ENCODE assay signal across 16 cellular contexts in the genomic region with DNA sequence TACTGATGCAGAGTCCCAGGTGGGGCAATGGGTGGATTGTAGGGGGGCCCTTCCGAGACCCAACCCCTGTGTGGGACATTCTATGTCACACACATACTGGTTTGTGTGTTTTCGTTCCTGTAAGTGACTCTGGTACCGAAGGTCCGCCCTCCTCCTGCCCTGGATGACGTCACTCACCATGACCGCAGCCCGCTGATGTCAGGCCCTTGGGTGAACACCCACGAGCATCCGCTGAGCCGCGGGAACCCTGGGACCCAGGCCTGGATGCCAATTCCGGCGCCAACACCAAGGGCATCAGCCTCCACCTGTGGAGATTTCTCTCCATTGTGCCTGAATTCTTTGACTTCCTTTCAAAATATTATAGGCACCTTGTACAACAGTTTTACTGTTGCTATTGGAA.
DNase-seq lines count a peak whose midpoint lies in the region; ATAC-seq, FAIRE-seq and TF ChIP-seq lines count a peak whose summit lies in the region.
"Had no signal": no experiment of that assay in that cellular context is flagged by ENCODE, and none has a peak within 500 bp of the region (broad histone marks: within the 10 kb centered on the region; RNA-seq: fewer than 3 reads in every experiment).

No MANE protein-coding gene starts in this region.

- intact Hi-C loops in K562 (cut with micrococcal nuclease), result no loop called here
- intact Hi-C loops in pancreas (cut with DNase I), result no loop called here

- H3K9me1 ChIP-seq in K562 (ENCODE audit: control insufficient read depth, insufficient read depth, low read length), result no peaks in the 10 kb centered on the region

- H3K9me3 ChIP-seq in HEK293 (ENCODE audit: control insufficient read depth, insufficient read depth, low read depth, low read length) (no peaks in the 10 kb centered on the region), K562 (replicated peaks; ENCODE audit: control insufficient read depth, insufficient read depth, low read depth, low read length) (no peaks in the 10 kb centered on the region), pancreas (no peaks in the 10 kb centered on the region)
- H3K9me3 ChIP-seq: A549, BE2C, Caco-2 had no signal

- POLR2A ChIA-PET in HEK293 (lab: Yijun Ruan, JAX) (no interaction called here), K562 (lab: Yijun Ruan, JAX) (no interaction called here)

- TF ChIP-seq EP300 in K562 (IDR thresholded peaks at IDR 0.05; ENCODE audit: low read length), result no peak

- H3K27ac ChIP-seq in HEK293 (ENCODE audit: extremely low read depth, low read depth, low read length), result no peak overlapping the region
- no peak overlapping the region for H3K27ac ChIP-seq in K562 (ENCODE audit: extremely low read depth, low read depth, low read length)
- no peak overlapping the region for H3K27ac ChIP-seq in pancreas
- H3K27ac ChIP-seq: A549, C4-2B had no signal

- H3K36me3 ChIP-seq in HEK293 (ENCODE audit: control insufficient read depth in 2 of 2, insufficient read depth in 1 of 2, low read length in 2 of 2) (no peaks in the 10 kb centered on the region), K562 (ENCODE audit: control insufficient read depth, insufficient read depth, low read length) (no peaks in the 10 kb centered on the region), pancreas (no peaks in the 10 kb centered on the region)
- H3K36me3 ChIP-seq: BE2C had no signal

- H3K4me3 ChIP-seq in HEK293 (ENCODE audit: low read depth, low read length), result no peak overlapping the region
- H3K4me3 ChIP-seq in K562, result no peak overlapping the region
- H3K4me3 ChIP-seq in pancreas, result no peak overlapping the region
- H3K4me3 ChIP-seq: A549, GM12878 had no signal

- no peak overlapping the region for H2AFZ ChIP-seq in K562 (ENCODE audit: low read depth, low read length)

- TF ChIP-seq RAD21 in K562 (CRISPR knock-in tag; conservative IDR thresholded peaks at IDR 0.05 in 1 of 2, IDR thresholded peaks at IDR 0.05 in 1 of 2), result no peak

- DNase-seq in Daoy (ENCODE audit: low read depth), result peak; percentile 68
- DNase-seq in K562 (ENCODE audit: extremely low read depth in 1 of 4, low spot score in 3 of 4), result peak; percentile 8 to 28 (median 21)
- peak; percentile 63 for DNase-seq in urothelium cell line (ENCODE audit: low spot score)
- no peak for DNase-seq in NCI-H510A treated with DMSO at 0.1 percent for 48 hours (lab: John Stamatoyannopoulos, UW)
- no peak for DNase-seq in pancreas
- DNase-seq: BE2C; Caco-2; CD8-positive, alpha-beta T cell had no signal

- H3K79me2 ChIP-seq in K562 (ENCODE audit: control insufficient read depth, insufficient read depth, low read length), result no peaks in the 10 kb centered on the region

- H3K27me3 ChIP-seq in K562 (ENCODE audit: control insufficient read depth in 2 of 2, insufficient read depth in 2 of 2, low read length in 2 of 2) (peaks cover 4 to 25% of the 10 kb centered on the region in 2 experiments), pancreas (peaks cover 0 to 8% (median 0%) of the 10 kb centered on the region in 4 donors)
- H3K27me3 ChIP-seq: BE2C had no signal

- in situ Hi-C loops in K562 (cut with MboI), result no loop called here

- H3K4me2 ChIP-seq in K562 (ENCODE audit: insufficient read depth, low read length), result no peak overlapping the region
- H3K4me2 ChIP-seq: A549 had no signal

- no peak for TF ChIP-seq POLR2A in K562 (conservative IDR thresholded peaks at IDR 0.05)

- H3K4me1 ChIP-seq in HEK293 (ENCODE audit: control insufficient read depth, insufficient read depth, low read length) (no peaks in the 10 kb centered on the region), K562 (replicated peaks in 1 of 2; ENCODE audit: control insufficient read depth in 2 of 2, insufficient read depth in 2 of 2, low read length in 2 of 2) (peaks cover 3% of the 10 kb centered on the region in 2 experiments; a peak in 3 of 5 replicates), pancreas (no peaks in the 10 kb centered on the region)
- H3K4me1 ChIP-seq: A549, BE2C, Caco-2 had no signal

- no TSS peak for BruUV-seq in K562 (replicated peaks; lab: Mats Ljungman, UMichigan)

- FAIRE-seq in K562 (lab: Jason Lieb, UNC), result no peak
- FAIRE-seq in urothelium cell line (lab: Jason Lieb, UNC), result no peak
- no peak for FAIRE-seq in pancreas (lab: Jason Lieb, UNC)
- FAIRE-seq: A549, GM12878, GM18507, H54, HTR-8/SVneo had no signal

- no peak for TF ChIP-seq CTCF in HEK293 (tag by site-specific recombination; IDR thresholded peaks at IDR 0.05)
- TF ChIP-seq CTCF in K562 (IDR thresholded peaks at IDR 0.05 in 2 of 3, conservative IDR thresholded peaks at IDR 0.05 in 1 of 3; ENCODE audit: insufficient read depth in 2 of 3, low read depth in 1 of 3, low read length in 3 of 3), result no peak
- TF ChIP-seq CTCF in pancreas (IDR thresholded peaks at IDR 0.05), result no peak

- WGBS in K562 (ENCODE audit: insufficient coverage, low coverage, missing lambda C conversion rate), result under 1% methylated on average over 13 of the region's 13 CpGs
- 73 to 90% methylated on average over 13 of the region's 13 CpGs for WGBS in pancreas, 2 donors

- ATAC-seq in K562, result peak; percentile 49; the same call in 2 of the 3 replicates
- no peak for ATAC-seq in pancreas
- ATAC-seq: A549; CD8-positive, alpha-beta T cell; GM12878; HCT116 had no signal

- no peak overlapping the region for H3K9ac ChIP-seq in K562 (ENCODE audit: insufficient read depth in 1 of 2, low read depth in 2 of 2, low read length in 2 of 2)

- H4K20me1 ChIP-seq in K562 (replicated peaks; ENCODE audit: control insufficient read depth, insufficient read depth, low read length), result peaks cover 6% of the 10 kb centered on the region; the same call in 1 of the 2 replicates

- CTCF ChIA-PET in HEK293 (lab: Yijun Ruan, JAX), result no interaction called here
- CTCF ChIA-PET in K562 (lab: Yijun Ruan, JAX; ENCODE audit: low intra/inter-chr PET ratio), result no interaction called here

TF ChIP-seq in K562, 482 proteins besides CTCF, POLR2A, EP300 and RAD21:
- TF ChIP-seq KLF6 (CRISPR knock-in tag; IDR thresholded peaks at IDR 0.05; ENCODE audit: borderline replicate concordance) (no peak), SRSF9 (IDR thresholded peaks at IDR 0.05; ENCODE audit: borderline replicate concordance, low read depth, low read length) (no peak), ATF1 (CRISPR knock-in tag; IDR thresholded peaks at IDR 0.05) (no peak), ATF1 (tag; IDR thresholded peaks at IDR 0.05) (peak; percentile 73), JUNB (CRISPR knock-in tag; conservative IDR thresholded peaks at IDR 0.05) (peak; percentile 48; the same call in 1 of the 2 replicates), ATF7 (IDR thresholded peaks at IDR 0.05) (peak; percentile 85; the same call in 1 of the 2 replicates), JUND (IDR thresholded peaks at IDR 0.05; ENCODE audit: borderline replicate concordance, low read depth, low read length) (peak; percentile 64), JUND (tag; IDR thresholded peaks at IDR 0.05; ENCODE audit: borderline replicate concordance, low read depth, low read length) (peak; percentile 57; the same call in 1 of the 3 replicates), CREM (IDR thresholded peaks at IDR 0.05; ENCODE audit: low read depth) (peak; percentile 78), BMI1 (IDR thresholded peaks at IDR 0.05; ENCODE audit: low read length) (no peak), CREB1 (IDR thresholded peaks at IDR 0.05) (peak; percentile 46), CREB1 (CRISPR knock-in tag; IDR thresholded peaks at IDR 0.05) (no peak), SAFB2 (IDR thresholded peaks at IDR 0.05; ENCODE audit: borderline replicate concordance, low read depth, low read length, severe bottlenecking) (no peak), ILF3 (IDR thresholded peaks at IDR 0.05; ENCODE audit: borderline replicate concordance) (no peak)
- TF ChIP-seq, protein P1, sequence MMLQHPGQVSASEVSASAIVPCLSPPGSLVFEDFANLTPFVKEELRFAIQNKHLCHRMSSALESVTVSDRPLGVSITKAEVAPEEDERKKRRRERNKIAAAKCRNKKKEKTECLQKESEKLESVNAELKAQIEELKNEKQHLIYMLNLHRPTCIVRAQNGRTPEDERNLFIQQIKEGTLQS (IDR thresholded peaks at IDR 0.05), result peak; percentile 91
- TF ChIP-seq, protein P1 (CRISPR knock-in tag; conservative IDR thresholded peaks at IDR 0.05), result no peak
- TF ChIP-seq, protein P2, sequence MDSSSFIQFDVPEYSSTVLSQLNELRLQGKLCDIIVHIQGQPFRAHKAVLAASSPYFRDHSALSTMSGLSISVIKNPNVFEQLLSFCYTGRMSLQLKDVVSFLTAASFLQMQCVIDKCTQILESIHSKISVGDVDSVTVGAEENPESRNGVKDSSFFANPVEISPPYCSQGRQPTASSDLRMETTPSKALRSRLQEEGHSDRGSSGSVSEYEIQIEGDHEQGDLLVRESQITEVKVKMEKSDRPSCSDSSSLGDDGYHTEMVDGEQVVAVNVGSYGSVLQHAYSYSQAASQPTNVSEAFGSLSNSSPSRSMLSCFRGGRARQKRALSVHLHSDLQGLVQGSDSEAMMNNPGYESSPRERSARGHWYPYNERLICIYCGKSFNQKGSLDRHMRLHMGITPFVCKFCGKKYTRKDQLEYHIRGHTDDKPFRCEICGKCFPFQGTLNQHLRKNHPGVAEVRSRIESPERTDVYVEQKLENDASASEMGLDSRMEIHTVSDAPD (CRISPR knock-in tag; IDR thresholded peaks at IDR 0.05), result no peak
- TF ChIP-seq, protein P3, sequence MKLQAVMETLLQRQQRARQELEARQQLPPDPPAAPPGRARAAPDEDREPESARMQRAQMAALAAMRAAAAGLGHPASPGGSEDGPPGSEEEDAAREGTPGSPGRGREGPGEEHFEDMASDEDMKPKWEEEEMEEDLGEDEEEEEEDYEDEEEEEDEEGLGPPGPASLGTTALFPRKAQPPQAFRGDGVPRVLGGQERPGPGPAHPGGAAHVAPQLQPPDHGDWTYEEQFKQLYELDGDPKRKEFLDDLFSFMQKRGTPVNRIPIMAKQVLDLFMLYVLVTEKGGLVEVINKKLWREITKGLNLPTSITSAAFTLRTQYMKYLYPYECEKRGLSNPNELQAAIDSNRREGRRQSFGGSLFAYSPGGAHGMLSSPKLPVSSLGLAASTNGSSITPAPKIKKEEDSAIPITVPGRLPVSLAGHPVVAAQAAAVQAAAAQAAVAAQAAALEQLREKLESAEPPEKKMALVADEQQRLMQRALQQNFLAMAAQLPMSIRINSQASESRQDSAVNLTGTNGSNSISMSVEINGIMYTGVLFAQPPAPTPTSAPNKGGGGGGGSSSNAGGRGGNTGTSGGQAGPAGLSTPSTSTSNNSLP (IDR thresholded peaks at IDR 0.05; ENCODE audit: borderline replicate concordance, low read depth, low read length), result no peak
- TF ChIP-seq, protein P4, sequence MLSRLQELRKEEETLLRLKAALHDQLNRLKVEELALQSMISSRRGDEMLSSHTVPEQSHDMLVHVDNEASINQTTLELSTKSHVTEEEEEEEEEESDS (CRISPR knock-in tag; IDR thresholded peaks at IDR 0.05), result no peak

Comparison
In these comparisons a context has a peak if more than half of its experiments do, and no peak if none do; other contexts are left out.
1. DNase-seq: peak in Daoy (single experiment), K562 (4 of 4) and urothelium cell line (single experiment); none in NCI-H510A treated with DMSO at 0.1 percent for 48 hours (single experiment) and pancreas (0 of 6).